In genomic region chr6:56637640-56638039, GRCh38 we compare ENCODE assay signal across 9 cellular contexts. TPM values are rescaled to one million over a fixed set of nuclear protein-coding genes. Genes with fewer than 3 reads are reported as not detected.
A peak's percentile ranks its signal among the peaks of the same experiment; 100 is the strongest.
DNase-seq lines count a peak whose midpoint lies in the region; ATAC-seq and TF ChIP-seq lines count a peak whose summit lies in the region.
"Had no signal": no experiment of that assay in that cellular context is flagged by ENCODE, and none has a peak within 500 bp of the region (broad histone marks: within the 10 kb centered on the region; RNA-seq: fewer than 3 reads in every experiment).

No MANE protein-coding gene starts in this region.

- POLR2A ChIA-PET in SK-N-SH (lab: Yijun Ruan, JAX), result no interaction called here

- intact Hi-C loops in prostate gland (cut with DNase I), result loop anchor here (5.0 kb wide), 1 partner anchor 215 kb away; no protein-coding TSS in a partner anchor
- intact Hi-C loops in posterior cingulate gyrus (cut with DNase I), result loop anchor here (2.0 to 5.0 kb wide), 3 partner anchors 61 to 215 kb away; no protein-coding TSS in a partner anchor

- no peak for TF ChIP-seq POLR2A in prostate gland (IDR thresholded peaks at IDR 0.05)

- CTCF ChIA-PET in SK-N-SH (lab: Yijun Ruan, JAX), result interaction anchor here (0.6 to 6.6 kb wide), 34 partner anchors 8 to 249 kb away, joined by 3 to 85 read pairs (median 5); no protein-coding TSS in a partner anchor

- DNase-seq in DMS114 treated with DMSO at 0.1 percent for 48 hours (lab: John Stamatoyannopoulos, UW; ENCODE audit: unreplicated experiment), result peak; percentile 62
- DNase-seq in SK-N-SH, result peak; percentile 43
- peak; percentile 63 for DNase-seq in fibroblast of the conjunctiva (ENCODE audit: low read depth)
- peak; percentile 37 for DNase-seq in prostate gland (ENCODE audit: low spot score)
- no peak for DNase-seq in COLO668 (lab: John Stamatoyannopoulos, UW; ENCODE audit: unreplicated experiment)
- no peak for DNase-seq in posterior cingulate gyrus

- no peak for ATAC-seq in HG02623 (IDR thresholded peaks at IDR 0.05; ENCODE audit: unreplicated experiment)

- H3K9ac ChIP-seq in SK-N-SH, result no peak overlapping the region

- H3K36me3 ChIP-seq in SK-N-SH (replicated peaks in 1 of 2; ENCODE audit: control insufficient read depth in 1 of 2, insufficient read depth in 2 of 2, low read length in 1 of 2), result peaks cover 62 to 68% of the 10 kb centered on the region in 2 experiments
- H3K36me3 ChIP-seq in prostate gland, result no peaks in the 10 kb centered on the region

- H3K4me1 ChIP-seq in SK-N-SH (ENCODE audit: control insufficient read depth in 1 of 2, insufficient read depth in 2 of 2, low read depth in 1 of 2, low read length in 1 of 2) (peaks cover 0 to 6% of the 10 kb centered on the region in 2 experiments; a peak in 2 of 4 replicates), prostate gland (replicated peaks) (no peaks in the 10 kb centered on the region)

- H3K4me3 ChIP-seq in SK-N-SH (ENCODE audit: low read depth in 2 of 2, low read length in 1 of 2), result no peak overlapping the region
- H3K4me3 ChIP-seq in prostate gland, result no peak overlapping the region

- H3K27me3 ChIP-seq in SK-N-SH (ENCODE audit: insufficient read depth), result no peaks in the 10 kb centered on the region
- H3K27me3 ChIP-seq in prostate gland (replicated peaks; ENCODE audit: insufficient read depth), result no peaks in the 10 kb centered on the region

- H2AFZ ChIP-seq in SK-N-SH (ENCODE audit: low read depth), result no peak overlapping the region

- H3K9me3 ChIP-seq in SK-N-SH (no peaks in the 10 kb centered on the region), prostate gland (no peaks in the 10 kb centered on the region)

- TF ChIP-seq RAD21 in SK-N-SH (IDR thresholded peaks at IDR 0.05; ENCODE audit: low read length), result peak; percentile 86

- H3K4me2 ChIP-seq in SK-N-SH, result no peak overlapping the region

- H3K27ac ChIP-seq in SK-N-SH (ENCODE audit: low read depth in 2 of 2, low read length in 1 of 2) (0 out of 4 replicates have a peak overlapping the region, but pooled peaks of 1 of the 2 experiments have one; percentile 23), prostate gland (no peak overlapping the region)

- peaks cover 8% of the 10 kb centered on the region for H3F3A ChIP-seq in SK-N-SH (replicated peaks; ENCODE audit: insufficient read depth)

- peak; percentile 59 for TF ChIP-seq CTCF in LNCAP (IDR thresholded peaks at IDR 0.05)
- TF ChIP-seq CTCF in SK-N-SH (IDR thresholded peaks at IDR 0.05), result peak; percentile 76
- TF ChIP-seq CTCF in prostate gland (IDR thresholded peaks at IDR 0.05), result peak; percentile 19 to 77 (median 74)

- H4K20me1 ChIP-seq in SK-N-SH (ENCODE audit: insufficient read depth), result no peaks in the 10 kb centered on the region

- TF ChIP-seq EP300 in SK-N-SH (IDR thresholded peaks at IDR 0.05; ENCODE audit: borderline replicate concordance in 1 of 2, low read depth in 1 of 2, low read length in 1 of 2), result no peak

- H3K79me2 ChIP-seq in SK-N-SH (ENCODE audit: insufficient read depth), result peaks cover 12% of the 10 kb centered on the region

- WGBS in SK-N-SH (ENCODE audit: low lambda C conversion rate), result 3% methylated on average over 2 of the region's 2 CpGs
- WGBS in prostate gland, result 1% methylated on average over 2 of the region's 2 CpGs

- no peaks in the 10 kb centered on the region for H3K9me2 ChIP-seq in SK-N-SH

TF ChIP-seq in SK-N-SH, 30 proteins besides CTCF, POLR2A, EP300 and RAD21:
- TF ChIP-seq ELF1 (IDR thresholded peaks at IDR 0.05), result no peak
- peak; percentile 77 for TF ChIP-seq SMC3 (IDR thresholded peaks at IDR 0.05; ENCODE audit: low read depth, low read length)
- no peak for TF ChIP-seq NFIC (IDR thresholded peaks at IDR 0.05; ENCODE audit: borderline replicate concordance)

RNA-seq across cellular contexts. Expression of gene DST, which starts 5.0 kb away (rescaled TPM):
- 64.3 and 64.5 TPM in 2 replicates for polyA plus RNA-seq in SK-N-SH (2012; rRNA removed)
- polyA plus RNA-seq in SK-N-SH (2012; cell fraction: cytosol; rRNA removed), result 52.4 and 54.5 TPM in 2 replicates
- polyA plus RNA-seq in SK-N-SH (2012; cell fraction: nucleus; rRNA removed), result 282 and 332 TPM in 2 replicates
- 100 to 1,000 TPM; 131 to 242 TPM for total RNA-seq in prostate gland
- polyA plus RNA-seq: IgD-negative memory B cell had no signal

Comparison
In these comparisons a context has a peak if more than half of its experiments do, and no peak if none do; other contexts are left out.
1. DNase-seq: peak in DMS114 treated with DMSO at 0.1 percent for 48 hours (single experiment), SK-N-SH (single experiment), fibroblast of the conjunctiva (single experiment) and prostate gland (single experiment); none in COLO668 (single experiment) and posterior cingulate gyrus (0 of 10).
2. Peak in every context shown above with its lines, with median percentiles within 50 percentile points of each other: CTCF ChIP-seq.